10 cellular contexts compared by ENCODE assay signal in genomic region chrX:143634701-143635442, GRCh38. TPM values are rescaled to one million over a fixed set of nuclear protein-coding genes. Genes with fewer than 3 reads are reported as not detected.
DNase-seq lines count a peak whose midpoint lies in the region; ATAC-seq and TF ChIP-seq lines count a peak whose summit lies in the region.
"Had no signal": no experiment of that assay in that cellular context is flagged by ENCODE, and none has a peak within 500 bp of the region (broad histone marks: within the 10 kb centered on the region; RNA-seq: fewer than 3 reads in every experiment).

No MANE protein-coding gene starts in this region.

- no peaks in the 10 kb centered on the region for H3K9me3 Mint-ChIP-seq in type B pancreatic cell

- peaks cover 0 to 7% of the 10 kb centered on the region in 2 donors for H3K4me1 ChIP-seq in muscle layer of duodenum (ENCODE audit: control insufficient read depth in 1 of 2, insufficient read depth in 2 of 2, low read length in 2 of 2)

- no peaks in the 10 kb centered on the region for H3K36me3 Mint-ChIP-seq in type B pancreatic cell

- H3K4me3 ChIP-seq in epithelial cell of esophagus (ENCODE audit: low read length) (peak overlapping the region; percentile 19), muscle layer of duodenum (ENCODE audit: low read depth in 1 of 2, low read length in 2 of 2) (peak overlapping the region; percentile 50 to 70)

- H3K27ac Mint-ChIP-seq in type B pancreatic cell: no peak overlapping the region
- H3K27ac Mint-ChIP-seq: activated naive CD8-positive, alpha-beta T cell treated with anti-CD3 and anti-CD28 coated beads for 36 hours had no signal

- H3K27ac ChIP-seq in muscle layer of duodenum (ENCODE audit: low read length): no peak overlapping the region

- H3K36me3 ChIP-seq in muscle layer of duodenum (ENCODE audit: control insufficient read depth in 1 of 2, insufficient read depth in 2 of 2, low read length in 2 of 2): no peaks in the 10 kb centered on the region

- H3K27me3 Mint-ChIP-seq in type B pancreatic cell: peaks cover 46% of the 10 kb centered on the region

- H3K4me1 Mint-ChIP-seq in type B pancreatic cell (ENCODE audit: unreplicated experiment): no peaks in the 10 kb centered on the region
- H3K4me1 Mint-ChIP-seq: activated naive CD8-positive, alpha-beta T cell treated with anti-CD3 and anti-CD28 coated beads for 36 hours had no signal

- peak overlapping the region; percentile 93 for H3K4me3 Mint-ChIP-seq in type B pancreatic cell
- H3K4me3 Mint-ChIP-seq: activated naive CD8-positive, alpha-beta T cell treated with anti-CD3 and anti-CD28 coated beads for 36 hours had no signal

- intact Hi-C loops in posterior vena cava (cut with DNase I): no loop called here

- TF ChIP-seq CTCF in epithelial cell of esophagus (IDR thresholded peaks at IDR 0.05; ENCODE audit: insufficient read depth, low read depth, low read length, missing control alignments): no peak
- TF ChIP-seq CTCF in type B pancreatic cell (conservative IDR thresholded peaks at IDR 0.05): no peak

- no peaks in the 10 kb centered on the region for H3K27me3 ChIP-seq in muscle layer of duodenum (ENCODE audit: low read depth, low read length)

- DNase-seq in NCI-H146 (lab: John Stamatoyannopoulos, UW) (peak; percentile 27), NCI-H146 treated with DMSO at 0.1 percent for 48 hours (lab: John Stamatoyannopoulos, UW; ENCODE audit: unreplicated experiment) (no peak), epithelial cell of esophagus (ENCODE audit: low read depth) (peak; percentile 0), type B pancreatic cell (ENCODE audit: extremely low spot score, unreplicated experiment) (no peak), posterior vena cava (ENCODE audit: low spot score) (no peak)
- DNase-seq in stimulated activated naive CD4-positive, alpha-beta T cell treated with Interleukin-2 at 50 U/mL for 16 hours (lab: John Stamatoyannopoulos, UW): no peak
- DNase-seq: activated naive CD8-positive, alpha-beta T cell treated with anti-CD3 and anti-CD28 coated beads for 36 hours had no signal

- no peaks in the 10 kb centered on the region for H3K9me3 ChIP-seq in muscle layer of duodenum (ENCODE audit: control insufficient read depth in 1 of 2, low read length in 2 of 2)

- no peak for ATAC-seq in GM18520 (IDR thresholded peaks at IDR 0.05; ENCODE audit: unreplicated experiment)

RNA-seq across cellular contexts. Expression of gene SLITRK4, which starts 1.0 kb away (rescaled TPM):
- total RNA-seq in type B pancreatic cell (ENCODE audit: low replicate concordance): 0.71 and 3.7 TPM in 2 replicates
- total RNA-seq in posterior vena cava: 10 to 100 TPM in 1 of 2 donors, 1 to 10 TPM in 1; 4.2 to 13.2 TPM
- total RNA-seq: activated naive CD8-positive, alpha-beta T cell treated with anti-CD3 and anti-CD28 coated beads for 36 hours; T-helper 1 cell treated with Interleukin-12 subunit alpha and Interleukin-12 subunit beta and Interleukin-4 antibody, amounts not matched to agents 30 ng/mL and 1 ng/mL, for 36 hours had no signal

Comparison
In these comparisons a context has a peak if more than half of its experiments do, and no peak if none do; other contexts are left out.
1. DNase-seq: peak in NCI-H146 (single experiment) and epithelial cell of esophagus (single experiment); none in NCI-H146 treated with DMSO at 0.1 percent for 48 hours (single experiment), type B pancreatic cell (single experiment), stimulated activated naive CD4-positive, alpha-beta T cell treated with Interleukin-2 at 50 U/mL for 16 hours (single experiment) and posterior vena cava (single experiment).